ENCODE assay signal across 8 cellular contexts in the genomic region with DNA sequence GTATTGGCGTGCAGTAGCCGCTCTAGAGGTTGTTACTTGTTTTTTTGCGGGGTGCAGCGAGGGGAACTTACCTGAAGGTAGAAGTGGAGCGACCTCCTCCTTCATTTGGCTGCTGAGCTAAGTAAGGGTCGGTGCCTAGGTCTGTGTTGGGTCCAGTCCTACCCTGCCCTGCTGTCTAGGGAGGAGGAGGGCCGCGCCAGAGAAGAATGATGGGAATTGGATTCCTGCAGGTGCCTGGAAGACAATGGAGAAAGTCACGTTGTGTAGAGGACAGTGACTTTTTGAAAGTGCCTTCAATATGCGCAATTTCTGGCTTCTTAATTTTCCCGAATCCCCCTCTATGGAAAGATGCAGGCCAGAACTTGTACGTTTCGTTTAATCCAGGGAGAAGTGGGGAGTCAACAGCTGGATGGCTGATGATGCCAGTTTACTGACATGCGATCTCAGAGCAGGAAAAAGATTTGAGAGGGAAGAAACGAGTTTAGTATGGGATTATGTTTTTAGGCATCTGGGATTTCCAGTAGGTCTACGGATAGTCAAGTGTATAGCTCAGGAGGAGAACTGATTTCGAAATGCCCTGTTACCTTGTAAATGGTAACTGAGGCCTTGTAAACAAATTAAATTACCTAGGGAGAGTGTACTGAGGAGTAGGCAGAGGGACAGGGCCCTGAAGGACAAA. TPM values are rescaled to one million over a fixed set of nuclear protein-coding genes. Genes with fewer than 3 reads are reported as not detected.
A peak's percentile ranks its signal among the peaks of the same experiment; 100 is the strongest.
DNase-seq lines count a peak whose midpoint lies in the region; ATAC-seq and TF ChIP-seq lines count a peak whose summit lies in the region.

No MANE protein-coding gene starts in this region.

- H3K4me1 ChIP-seq in breast epithelium (no peaks in the 10 kb centered on the region), liver (ENCODE audit: control insufficient read depth in 4 of 4, insufficient read depth in 4 of 4, low read length in 3 of 4) (peaks cover 1 to 32% (median 16%) of the 10 kb centered on the region in 4 donors)

- H3K9me3 ChIP-seq in breast epithelium (no peaks in the 10 kb centered on the region), liver (ENCODE audit: control insufficient read depth in 4 of 4, low read length in 3 of 4) (no peaks in the 10 kb centered on the region)

- H3K27ac Mint-ChIP-seq in activated T-cell treated with anti-CD3 and anti-CD28 coated beads, Interleukin-2, amount 50 U/mL, for 72 hours, result peak overlapping the region; percentile 96

- H3K4me3 Mint-ChIP-seq in activated T-cell treated with anti-CD3 and anti-CD28 coated beads, Interleukin-2, amount 50 U/mL, for 72 hours, result peak overlapping the region; percentile 94 to 98

- TF ChIP-seq POLR2A in breast epithelium (IDR thresholded peaks at IDR 0.05), result no peak

- no peak for DNase-seq in activated T-cell treated with anti-CD3 and anti-CD28 coated beads, Interleukin-2, amount 50 U/mL, for 72 hours
- DNase-seq in activated T-cell treated with anti-CD3 and anti-CD28 coated beads, Interleukin-2, amount 50 U/mL, for 48 hours, result no peak
- DNase-seq in NCI-H146 (lab: John Stamatoyannopoulos, UW), result peak; percentile 63
- DNase-seq in breast epithelium (ENCODE audit: low spot score in 2 of 2), result no peak

- H3K36me3 Mint-ChIP-seq in activated T-cell treated with anti-CD3 and anti-CD28 coated beads, Interleukin-2, amount 50 U/mL, for 72 hours (ENCODE audit: insufficient read depth in 2 of 2), result peaks cover 0 to 3% of the 10 kb centered on the region in 2 donors

- peak overlapping the region; percentile 80 to 89 for H3K27ac ChIP-seq in breast epithelium
- H3K27ac ChIP-seq in liver (ENCODE audit: low read depth in 1 of 2, low read length in 2 of 2), result peak overlapping the region; percentile 71 to 83
- H3K27ac ChIP-seq in temporal lobe (ENCODE audit: low read depth, low read length), result peak overlapping the region; percentile 59

- no peak for ATAC-seq in activated T-cell treated with anti-CD3 and anti-CD28 coated beads, Interleukin-2, amount 50 U/mL, for 72 hours (replicated peaks in 1 of 2)
- ATAC-seq in HG03280 (IDR thresholded peaks at IDR 0.05; ENCODE audit: unreplicated experiment) (no peak), HG02870 (IDR thresholded peaks at IDR 0.05; ENCODE audit: unreplicated experiment) (no peak)

- H3K9me3 Mint-ChIP-seq in activated T-cell treated with anti-CD3 and anti-CD28 coated beads, Interleukin-2, amount 50 U/mL, for 72 hours, result no peaks in the 10 kb centered on the region

- intact Hi-C loops in breast epithelium (cut with DNase I; ENCODE audit: low total_unique reads), result no loop called here

- H3K9ac ChIP-seq in liver (ENCODE audit: low read depth in 1 of 2, low read length in 2 of 2), result peak overlapping the region; percentile 71 to 86

- H3K4me3 ChIP-seq in breast epithelium (peak overlapping the region; percentile 75 to 89 (median 85)), liver (ENCODE audit: low read depth in 1 of 3, low read length in 3 of 3) (peak overlapping the region; percentile 69 to 98 (median 94))

- H3K4me1 Mint-ChIP-seq in activated T-cell treated with anti-CD3 and anti-CD28 coated beads, Interleukin-2, amount 50 U/mL, for 72 hours (ENCODE audit: low read depth), result peaks cover 38% of the 10 kb centered on the region

- TF ChIP-seq CTCF in breast epithelium (IDR thresholded peaks at IDR 0.05) (no peak), liver (IDR thresholded peaks at IDR 0.05; ENCODE audit: low read depth, low read length, missing input control) (no peak)

- no peaks in the 10 kb centered on the region for H3K27me3 ChIP-seq in breast epithelium
- H3K27me3 ChIP-seq in liver (ENCODE audit: control insufficient read depth in 4 of 4, insufficient read depth in 4 of 4, low read length in 3 of 4), result no peaks in the 10 kb centered on the region

- no peak for TF ChIP-seq RAD21 in liver (IDR thresholded peaks at IDR 0.05)

- no peaks in the 10 kb centered on the region for H3K27me3 Mint-ChIP-seq in activated T-cell treated with anti-CD3 and anti-CD28 coated beads, Interleukin-2, amount 50 U/mL, for 72 hours (ENCODE audit: low read depth)

- 6% methylated on average over 17 of the region's 17 CpGs for WGBS in liver

- H3K36me3 ChIP-seq in breast epithelium (no peaks in the 10 kb centered on the region), liver (ENCODE audit: control insufficient read depth in 4 of 4, insufficient read depth in 3 of 4, low read depth in 1 of 4, low read length in 3 of 4) (no peaks in the 10 kb centered on the region)

TF ChIP-seq in liver, 16 proteins besides CTCF, POLR2A, EP300 and RAD21:
- TF ChIP-seq JUND (IDR thresholded peaks at IDR 0.05) (no peak), NR2F2 (IDR thresholded peaks at IDR 0.05) (no peak), FOXA2 (IDR thresholded peaks at IDR 0.05) (no peak), GABPA (IDR thresholded peaks at IDR 0.05 in 1 of 2, conservative IDR thresholded peaks at IDR 0.05 in 1 of 2) (no peak), RXRA (IDR thresholded peaks at IDR 0.05) (no peak), TAF1 (conservative IDR thresholded peaks at IDR 0.05) (no peak), HNF4A (conservative IDR thresholded peaks at IDR 0.05) (no peak), FOXA1 (IDR thresholded peaks at IDR 0.05) (no peak), SP1 (IDR thresholded peaks at IDR 0.05) (no peak)
- TF ChIP-seq, protein P1, sequence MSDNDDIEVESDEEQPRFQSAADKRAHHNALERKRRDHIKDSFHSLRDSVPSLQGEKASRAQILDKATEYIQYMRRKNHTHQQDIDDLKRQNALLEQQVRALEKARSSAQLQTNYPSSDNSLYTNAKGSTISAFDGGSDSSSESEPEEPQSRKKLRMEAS (IDR thresholded peaks at IDR 0.05), result no peak
- TF ChIP-seq, protein P2, sequence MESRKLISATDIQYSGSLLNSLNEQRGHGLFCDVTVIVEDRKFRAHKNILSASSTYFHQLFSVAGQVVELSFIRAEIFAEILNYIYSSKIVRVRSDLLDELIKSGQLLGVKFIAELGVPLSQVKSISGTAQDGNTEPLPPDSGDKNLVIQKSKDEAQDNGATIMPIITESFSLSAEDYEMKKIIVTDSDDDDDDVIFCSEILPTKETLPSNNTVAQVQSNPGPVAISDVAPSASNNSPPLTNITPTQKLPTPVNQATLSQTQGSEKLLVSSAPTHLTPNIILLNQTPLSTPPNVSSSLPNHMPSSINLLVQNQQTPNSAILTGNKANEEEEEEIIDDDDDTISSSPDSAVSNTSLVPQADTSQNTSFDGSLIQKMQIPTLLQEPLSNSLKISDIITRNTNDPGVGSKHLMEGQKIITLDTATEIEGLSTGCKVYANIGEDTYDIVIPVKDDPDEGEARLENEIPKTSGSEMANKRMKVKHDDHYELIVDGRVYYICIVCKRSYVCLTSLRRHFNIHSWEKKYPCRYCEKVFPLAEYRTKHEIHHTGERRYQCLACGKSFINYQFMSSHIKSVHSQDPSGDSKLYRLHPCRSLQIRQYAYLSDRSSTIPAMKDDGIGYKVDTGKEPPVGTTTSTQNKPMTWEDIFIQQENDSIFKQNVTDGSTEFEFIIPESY (IDR thresholded peaks at IDR 0.05), result no peak
TF ChIP-seq in liver: peak in this region for 0.

RNA-seq across cellular contexts. Expression of a gene that starts 0.7 kb away (rescaled TPM):
- total RNA-seq in activated T-cell treated with anti-CD3 and anti-CD28 coated beads, Interleukin-2, amount 50 U/mL, for 72 hours, result 10 to 100 TPM; 24.6 to 27.3 TPM
- total RNA-seq in breast epithelium (10 to 100 TPM; 14.1 to 26.3 (median 18.0) TPM), liver (10 to 100 TPM; 11.5 to 27.7 TPM), temporal lobe (13.8 TPM)
- 10 to 100 TPM; 17.1 to 18.7 TPM for polyA plus RNA-seq in liver
